ENCODE assay signal across 1 cellular context in genomic region chr6:41921712-41921998, GRCh38.
TF ChIP-seq lines count a peak whose summit lies in the region.

No MANE protein-coding gene starts in this region.

TF ChIP-seq in K562, 482 proteins besides CTCF, POLR2A, EP300 and RAD21 (continued from another document and continues in another):
- TF ChIP-seq HDAC6 (IDR thresholded peaks at IDR 0.05; ENCODE audit: low read depth, low read length) (no peak), ARNT (IDR thresholded peaks at IDR 0.05) (no peak), POLR3A (IDR thresholded peaks at IDR 0.05; ENCODE audit: borderline replicate concordance, extremely low read depth, insufficient read depth, insufficient read length) (no peak), EZH2 (IDR thresholded peaks at IDR 0.05; ENCODE audit: borderline replicate concordance, low read depth, low read length) (no peak), IFI16 (CRISPR knock-in tag; IDR thresholded peaks at IDR 0.05) (no peak), ESRRB (CRISPR knock-in tag; IDR thresholded peaks at IDR 0.05; ENCODE audit: borderline replicate concordance) (no peak), KDM5B (IDR thresholded peaks at IDR 0.05; ENCODE audit: insufficient replicate concordance, low read depth, low read length) (no peak), ZHX1 (conservative IDR thresholded peaks at IDR 0.05; ENCODE audit: low read length) (no peak), MAX (CRISPR knock-in tag; IDR thresholded peaks at IDR 0.05) (peak; percentile 5; the same call in 1 of the 2 replicates), CEBPB (tag; IDR thresholded peaks at IDR 0.05) (no peak), FOXO4 (CRISPR knock-in tag; IDR thresholded peaks at IDR 0.05) (no peak), TCFL5 (CRISPR knock-in tag; conservative IDR thresholded peaks at IDR 0.05) (no peak), SP2 (IDR thresholded peaks at IDR 0.05; ENCODE audit: extremely low read depth, low read depth, low read length, poor library complexity, severe bottlenecking) (no peak), ZNF444 (CRISPR knock-in tag; IDR thresholded peaks at IDR 0.05) (no peak), CREM (IDR thresholded peaks at IDR 0.05; ENCODE audit: low read depth) (no peak), NR3C1 (CRISPR knock-in tag; IDR thresholded peaks at IDR 0.05) (0 out of 2 replicates have a peak, but pooled peaks have one; percentile 56), MCM2 (IDR thresholded peaks at IDR 0.05; ENCODE audit: low read depth) (no peak), RFX7 (CRISPR knock-in tag; IDR thresholded peaks at IDR 0.05) (no peak), ZNF561 (CRISPR knock-in tag; conservative IDR thresholded peaks at IDR 0.05) (no peak), SAP30 (IDR thresholded peaks at IDR 0.05; ENCODE audit: borderline replicate concordance, insufficient read depth, low read depth, low read length, poor library complexity, severe bottlenecking) (peak; percentile 76), MED1 (CRISPR knock-in tag; IDR thresholded peaks at IDR 0.05; ENCODE audit: borderline replicate concordance) (no peak), ZBTB11 (CRISPR knock-in tag; IDR thresholded peaks at IDR 0.05) (no peak), CBX2 (IDR thresholded peaks at IDR 0.05; ENCODE audit: insufficient read depth, low read length, poor library complexity, severe bottlenecking) (no peak), NFRKB (IDR thresholded peaks at IDR 0.05; ENCODE audit: low read depth) (no peak), TOE1 (IDR thresholded peaks at IDR 0.05; ENCODE audit: borderline replicate concordance) (0 out of 2 replicates have a peak, but pooled peaks have one; percentile 8), TOE1 (CRISPR knock-in tag; IDR thresholded peaks at IDR 0.05; ENCODE audit: borderline replicate concordance, low read depth) (no peak), GABPB1 (CRISPR knock-in tag; IDR thresholded peaks at IDR 0.05) (no peak), PHTF2 (CRISPR knock-in tag; IDR thresholded peaks at IDR 0.05) (no peak), RBM15 (IDR thresholded peaks at IDR 0.05; ENCODE audit: insufficient read depth, low read length) (no peak), CAMTA2 (CRISPR knock-in tag; conservative IDR thresholded peaks at IDR 0.05) (0 out of 2 replicates have a peak, but pooled peaks have one; percentile 60), NFIC (IDR thresholded peaks at IDR 0.05) (no peak), ZNF280B (CRISPR knock-in tag; IDR thresholded peaks at IDR 0.05) (no peak), HMGN3 (IDR thresholded peaks at IDR 0.05; ENCODE audit: borderline replicate concordance, extremely low read depth, insufficient read length, low read depth, low read length) (no peak), EGR1 (conservative IDR thresholded peaks at IDR 0.05) (no peak), BCLAF1 (IDR thresholded peaks at IDR 0.05; ENCODE audit: borderline replicate concordance in 1 of 2, control insufficient read depth in 1 of 2, low read depth in 2 of 2, low read length in 1 of 2) (no peak), NR2F6 (CRISPR knock-in tag; IDR thresholded peaks at IDR 0.05) (no peak), PHB2 (IDR thresholded peaks at IDR 0.05; ENCODE audit: low read depth) (no peak), JUN (IDR thresholded peaks at IDR 0.05; ENCODE audit: borderline replicate concordance, low read depth, low read length) (no peak), JUN (CRISPR knock-in tag; IDR thresholded peaks at IDR 0.05; ENCODE audit: borderline replicate concordance) (no peak), GATA2 (CRISPR knock-in tag; IDR thresholded peaks at IDR 0.05) (no peak), RBM39 (optimal IDR thresholded peaks at IDR 0.05; ENCODE audit: low read depth, low read length) (peak; percentile 24), RB1 (IDR thresholded peaks at IDR 0.05; ENCODE audit: low read depth) (no peak), RUNX1 (IDR thresholded peaks at IDR 0.05; ENCODE audit: low read depth) (no peak), SREBF1 (IDR thresholded peaks at IDR 0.05; ENCODE audit: borderline replicate concordance, low read depth, low read length) (no peak), ZKSCAN1 (IDR thresholded peaks at IDR 0.05; ENCODE audit: low read depth, low read length) (no peak), DMBX1 (CRISPR knock-in tag; IDR thresholded peaks at IDR 0.05; ENCODE audit: borderline replicate concordance) (no peak), CUX1 (CRISPR knock-in tag; IDR thresholded peaks at IDR 0.05) (no peak), NKRF (IDR thresholded peaks at IDR 0.05; ENCODE audit: borderline replicate concordance) (peak; percentile 9; the same call in 1 of the 2 replicates)
